ENCODE assay signal across 9 cellular contexts in the genomic region with DNA sequence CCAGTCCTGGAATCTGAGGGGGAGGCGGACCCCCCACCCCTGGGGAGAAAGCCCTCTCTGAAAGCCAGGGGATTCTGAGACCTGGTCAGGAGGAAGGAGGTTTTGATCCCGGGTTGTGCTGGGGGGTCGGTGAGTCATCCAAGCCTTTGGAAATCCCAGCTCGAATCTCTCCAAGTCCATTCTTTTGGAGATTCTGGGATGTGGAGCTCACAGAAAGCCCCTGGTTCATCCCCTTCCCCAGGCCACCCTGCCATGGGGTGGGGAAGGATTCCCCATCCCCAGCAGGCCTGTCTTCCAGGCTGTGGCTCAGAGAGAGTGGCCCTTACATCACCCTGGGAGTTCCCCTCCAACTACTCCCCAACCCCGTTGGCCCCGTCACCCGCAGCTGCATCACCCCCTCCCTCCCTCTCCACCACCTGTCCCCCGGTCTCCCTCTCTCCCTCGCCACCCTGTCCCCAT. TPM values are rescaled to one million over a fixed set of nuclear protein-coding genes. Genes with fewer than 3 reads are reported as not detected.
A peak's percentile ranks its signal among the peaks of the same experiment; 100 is the strongest.
DNase-seq lines count a peak whose midpoint lies in the region; ATAC-seq, FAIRE-seq and TF ChIP-seq lines count a peak whose summit lies in the region.
"Had no signal": no experiment of that assay in that cellular context is flagged by ENCODE, and none has a peak within 500 bp of the region (broad histone marks: within the 10 kb centered on the region; RNA-seq: fewer than 3 reads in every experiment).

No MANE protein-coding gene starts in this region.

- no peaks in the 10 kb centered on the region for H4K20me1 ChIP-seq in KMS-11 (ENCODE audit: insufficient read depth)

- no TSS peak for BruUV-seq in Caco-2 (replicated peaks; lab: Mats Ljungman, UMichigan)

- no peak overlapping the region for H3K4me3 Mint-ChIP-seq in Caco-2 (ENCODE audit: unreplicated experiment)

- peak; percentile 13 for ATAC-seq in left ventricle myocardium superior
- no peak for ATAC-seq in HG03097 (IDR thresholded peaks at IDR 0.05; ENCODE audit: low FRiP score, unreplicated experiment)

- H3K4me2 ChIP-seq in KMS-11 = peak overlapping the region; percentile 79

- H3K4me1 Mint-ChIP-seq in Caco-2 (ENCODE audit: low read depth, unreplicated experiment) = peaks cover 18% of the 10 kb centered on the region

- H3K4me1 ChIP-seq in right atrium auricular region (peaks cover 0 to 44% of the 10 kb centered on the region in 2 donors), KMS-11 (ENCODE audit: low read depth, poor library complexity, severe bottlenecking) (peaks cover 75% of the 10 kb centered on the region), Caco-2 (peaks cover 33% of the 10 kb centered on the region)

- TF ChIP-seq CTCF in right atrium auricular region (IDR thresholded peaks at IDR 0.05) (no peak), KMS-11 (conservative IDR thresholded peaks at IDR 0.05; ENCODE audit: low read depth, low read length) (no peak), Caco-2 (IDR thresholded peaks at IDR 0.05; ENCODE audit: insufficient read depth in 1 of 2, low read depth in 1 of 2, low read length in 1 of 2, severe bottlenecking in 1 of 2, unreplicated experiment in 1 of 2) (no peak)

- CTCF ChIA-PET in Caco-2 (lab: Charles Lee) = interaction anchor here (1.9 kb wide), 1 partner anchor 18 kb away, joined by 8 read pairs; no protein-coding TSS in a partner anchor

- no peaks in the 10 kb centered on the region for H3K9me3 Mint-ChIP-seq in Caco-2 (ENCODE audit: unreplicated experiment)

- peaks cover 19% of the 10 kb centered on the region for H3K36me3 Mint-ChIP-seq in Caco-2 (ENCODE audit: insufficient read depth, unreplicated experiment)

- H3K4me3 ChIP-seq in right atrium auricular region = no peak overlapping the region
- H3K4me3 ChIP-seq in KMS-11 (IDR thresholded peaks at IDR 0.05; ENCODE audit: insufficient read depth, low read depth, low read length) = no peak overlapping the region
- no peak overlapping the region for H3K4me3 ChIP-seq in Caco-2 (ENCODE audit: low read depth, low read length)

- FAIRE-seq in urothelium cell line (lab: Jason Lieb, UNC) = no peak
- FAIRE-seq: G401.6 had no signal

- H3K9me3 ChIP-seq in right atrium auricular region (no peaks in the 10 kb centered on the region), Caco-2 (no peaks in the 10 kb centered on the region)

- POLR2A ChIA-PET in Caco-2 (lab: Charles Lee) = no interaction called here

- H3K27ac Mint-ChIP-seq in Caco-2 (ENCODE audit: unreplicated experiment) = no peak overlapping the region

- intact Hi-C loops in left ventricle myocardium superior (cut with micrococcal nuclease) = loop anchor here (10.0 kb wide), 1 partner anchor 76 kb away; no protein-coding TSS in a partner anchor
- intact Hi-C loops in Caco-2 (cut with micrococcal nuclease; ENCODE audit: unreplicated experiment) = no loop called here

- H3K27me3 ChIP-seq in right atrium auricular region (peaks cover 4 to 10% of the 10 kb centered on the region in 2 donors), KMS-11 (ENCODE audit: insufficient read depth, low read depth) (no peaks in the 10 kb centered on the region), Caco-2 (replicated peaks; ENCODE audit: control insufficient read depth, insufficient read depth, low read length) (no peaks in the 10 kb centered on the region)

- no peaks in the 10 kb centered on the region for H3K36me3 ChIP-seq in right atrium auricular region
- no peaks in the 10 kb centered on the region for H3K36me3 ChIP-seq in KMS-11 (ENCODE audit: insufficient read depth)
- no peaks in the 10 kb centered on the region for H3K36me3 ChIP-seq in Caco-2 (ENCODE audit: control insufficient read depth, insufficient read depth, low read length)

- no peaks in the 10 kb centered on the region for H3K27me3 Mint-ChIP-seq in Caco-2 (ENCODE audit: insufficient read depth, unreplicated experiment)

- H3K27ac ChIP-seq in right atrium auricular region (no peak overlapping the region), KMS-11 (peak overlapping the region; percentile 85)

- DNase-seq in left ventricle myocardium superior (no peak), right atrium auricular region (ENCODE audit: low spot score) (no peak), dermis blood vessel endothelial cell (peak; percentile 28), urothelium cell line (ENCODE audit: low spot score) (peak; percentile 54), NCI-H526 treated with DMSO at 0.1 percent for 48 hours (lab: John Stamatoyannopoulos, UW) (no peak), Caco-2 (no peak)

- no peaks in the 10 kb centered on the region for H3K79me2 ChIP-seq in KMS-11 (ENCODE audit: insufficient read depth, low read depth)

- peak overlapping the region; percentile 65 for H3K9ac ChIP-seq in KMS-11

- no peak overlapping the region for H2AFZ ChIP-seq in KMS-11 (ENCODE audit: low read depth)

RNA-seq across cellular contexts. Expression of gene EXOC3L4, which starts 14.3 kb away (rescaled TPM):
- total RNA-seq in left ventricle myocardium superior (0.42 TPM), right atrium auricular region (under 1 TPM in 1 of 2 donors, not detected in 1; 0.37 TPM), dermis blood vessel endothelial cell (not detected in 2 replicates), Caco-2 (2022) (6.3 and 6.7 TPM in 2 replicates)

RNA-seq across cellular contexts. Expression of gene TNFAIP2, which starts 14.5 kb away (rescaled TPM):
- total RNA-seq in left ventricle myocardium superior = 50.5 TPM
- 10 to 100 TPM; 24.5 to 32.2 TPM for total RNA-seq in right atrium auricular region
- 65.1 and 94.6 TPM in 2 replicates for total RNA-seq in dermis blood vessel endothelial cell
- 7.9 and 8.1 TPM in 2 replicates for total RNA-seq in Caco-2 (2022)

RNA-seq across cellular contexts. Expression of gene LBHD2, which starts 24.8 kb away (rescaled TPM):
- not detected for total RNA-seq in left ventricle myocardium superior
- total RNA-seq in right atrium auricular region = not detected
- total RNA-seq in dermis blood vessel endothelial cell = not detected in 2 replicates
- total RNA-seq in Caco-2 (2022) = not detected in 2 replicates

RNA-seq across cellular contexts. Expression of gene CDC42BPB, which starts 51.4 kb away (rescaled TPM):
- total RNA-seq in left ventricle myocardium superior (75.1 TPM), right atrium auricular region (10 to 100 TPM; 68.0 to 83.4 TPM), dermis blood vessel endothelial cell (118 and 175 TPM in 2 replicates), Caco-2 (2022) (55.1 and 60.0 TPM in 2 replicates)

Comparison
In these comparisons a context has a peak if more than half of its experiments do, and no peak if none do; other contexts are left out.
1. DNase-seq: peak in dermis blood vessel endothelial cell (single experiment) and urothelium cell line (single experiment); none in left ventricle myocardium superior (single experiment), right atrium auricular region (single experiment), NCI-H526 treated with DMSO at 0.1 percent for 48 hours (single experiment) and Caco-2 (0 of 2).